Comparison of ENCODE assay signal across 8 cellular contexts in the genomic region with DNA sequence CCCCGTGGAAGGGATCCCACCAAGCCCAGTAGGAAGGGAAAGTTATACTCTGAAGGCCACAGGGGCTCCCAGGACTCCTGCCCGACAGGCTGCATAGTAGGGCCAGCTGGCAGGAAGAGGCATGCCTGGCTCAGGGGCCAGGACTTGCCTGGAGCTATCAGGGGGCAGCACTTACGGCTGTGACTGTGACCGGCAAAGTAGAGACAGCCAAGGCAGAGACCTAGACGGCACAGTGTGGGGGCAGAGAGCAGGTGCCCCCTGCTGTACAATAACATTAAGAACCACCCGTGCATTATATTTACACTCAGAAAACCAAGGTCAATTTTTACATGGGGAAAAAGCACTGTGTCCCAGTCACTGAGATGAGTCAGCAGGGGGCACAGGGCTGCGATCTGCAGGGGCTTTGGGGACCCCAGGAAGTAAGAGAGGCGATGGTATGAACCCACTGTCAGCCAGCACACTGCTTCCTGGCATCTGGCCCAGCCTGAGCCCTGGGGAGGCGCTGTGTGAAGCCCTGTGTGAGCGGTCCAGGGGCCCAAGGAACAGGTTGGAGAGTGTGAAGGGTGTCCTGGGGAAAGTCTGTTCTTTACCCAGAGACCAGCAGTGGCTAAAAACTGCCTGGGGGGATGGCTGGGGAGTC. TPM values are rescaled to one million over a fixed set of nuclear protein-coding genes. Genes with fewer than 3 reads are reported as not detected.
DNase-seq lines count a peak whose midpoint lies in the region; ATAC-seq and TF ChIP-seq lines count a peak whose summit lies in the region.

No MANE protein-coding gene starts in this region.

- peak overlapping the region in 10 of 11 experiments; percentile 4 to 76 (median 54); a peak in 18 of 22 replicates for H3K4me2 ChIP-seq in BLaER1 treated with 17β-estradiol and CSF1 and Interleukin-3, amounts not matched to agents 10 nM and 100 nM

- H4K20me1 ChIP-seq in BLaER1 treated with 17β-estradiol and CSF1 and Interleukin-3, amounts not matched to agents 10 nM and 100 nM: peaks cover 45 to 89% (median 67%) of the 10 kb centered on the region in 11 experiments; a peak in 20 of 22 replicates

- peak; percentile 37 for DNase-seq in activated CD8-positive, alpha-beta memory T cell treated with anti-CD3 and anti-CD28 coated beads, Interleukin-2, amount 50 U/mL, for 4 hours
- DNase-seq in right cardiac atrium (peak; percentile 37 to 73 (median 72)), endothelial cell (ENCODE audit: low spot score) (no peak), GM19238 (ENCODE audit: insufficient read length, low spot score) (no peak), cerebellum (ENCODE audit: low spot score) (no peak)

- H3K27ac ChIP-seq in BLaER1 treated with 17β-estradiol and CSF1 and Interleukin-3, amounts not matched to agents 10 nM and 100 nM: peak overlapping the region in 6 of 11 experiments; percentile 2 to 39 (median 26); a peak in 5 of 22 replicates
- no peak overlapping the region for H3K27ac ChIP-seq in right cardiac atrium (ENCODE audit: low read length)

- TF ChIP-seq CTCF in endothelial cell (IDR thresholded peaks at IDR 0.05; ENCODE audit: unreplicated experiment): no peak

- peaks cover 4% of the 10 kb centered on the region for H3K4me1 Mint-ChIP-seq in endothelial cell (ENCODE audit: unreplicated experiment)

- peaks cover 7% of the 10 kb centered on the region for H3K36me3 Mint-ChIP-seq in endothelial cell (ENCODE audit: low read depth, unreplicated experiment)

- no peak overlapping the region for H3K4me3 Mint-ChIP-seq in endothelial cell (ENCODE audit: unreplicated experiment)

- no peaks in the 10 kb centered on the region for H3K27me3 ChIP-seq in BLaER1 treated with 17β-estradiol and CSF1 and Interleukin-3, amounts not matched to agents 10 nM and 100 nM
- no peaks in the 10 kb centered on the region for H3K27me3 ChIP-seq in right cardiac atrium (ENCODE audit: control insufficient read depth, insufficient read depth)

- 28% methylated on average over 10 of the region's 10 CpGs for WGBS in right cardiac atrium

- no peak overlapping the region for H3K4me3 ChIP-seq in BLaER1 treated with 17β-estradiol and CSF1 and Interleukin-3, amounts not matched to agents 10 nM and 100 nM
- H3K4me3 ChIP-seq in right cardiac atrium (ENCODE audit: low read length): no peak overlapping the region

- peaks cover 0 to 8% (median 0%) of the 10 kb centered on the region in 11 experiments; a peak in 2 of 22 replicates for H3K36me3 ChIP-seq in BLaER1 treated with 17β-estradiol and CSF1 and Interleukin-3, amounts not matched to agents 10 nM and 100 nM

- ATAC-seq in right cardiac atrium (peak; percentile 40), GM18858 (IDR thresholded peaks at IDR 0.05; ENCODE audit: unreplicated experiment) (no peak)

- no peaks in the 10 kb centered on the region for H3K9me3 ChIP-seq in BLaER1 treated with 17β-estradiol and CSF1 and Interleukin-3, amounts not matched to agents 10 nM and 100 nM (replicated peaks in 1 of 11)
- H3K9me3 ChIP-seq in right cardiac atrium (ENCODE audit: control insufficient read depth, low read length): no peaks in the 10 kb centered on the region

- H3K27me3 Mint-ChIP-seq in endothelial cell (ENCODE audit: unreplicated experiment): peaks cover 2% of the 10 kb centered on the region

- H3K27ac Mint-ChIP-seq in endothelial cell (ENCODE audit: unreplicated experiment): no peak overlapping the region

- TF ChIP-seq POLR2A in GM19193 (IDR thresholded peaks at IDR 0.05; ENCODE audit: extremely low read depth, insufficient read depth, insufficient read length): peak; percentile 25

- peaks cover 3 to 75% (median 65%) of the 10 kb centered on the region in 10 experiments; a peak in 17 of 20 replicates for H3K4me1 ChIP-seq in BLaER1 treated with 17β-estradiol and CSF1 and Interleukin-3, amounts not matched to agents 10 nM and 100 nM
- H3K4me1 ChIP-seq in right cardiac atrium (ENCODE audit: control insufficient read depth, insufficient read depth, low read length): peaks cover 13% of the 10 kb centered on the region

- intact Hi-C loops in right cardiac atrium (cut with DNase I): loop anchor here in 2 of 4 donors (5.0 to 10.0 kb wide), 2 partner anchors 75 to 202 kb away; no protein-coding TSS in a partner anchor

- no peaks in the 10 kb centered on the region for H3K9me3 Mint-ChIP-seq in endothelial cell (ENCODE audit: unreplicated experiment)

- H3K9ac ChIP-seq in BLaER1 treated with 17β-estradiol and CSF1 and Interleukin-3, amounts not matched to agents 10 nM and 100 nM: peak overlapping the region in 9 of 11 experiments; percentile 8 to 61 (median 35); a peak in 14 of 22 replicates

RNA-seq across cellular contexts. Expression of a gene that starts 9.9 kb away (rescaled TPM):
- total RNA-seq in right cardiac atrium (10 to 100 TPM; 18.8 to 27.6 (median 20.3) TPM), endothelial cell (ENCODE audit: unreplicated experiment) (38.0 TPM), cerebellum (11.7 TPM)
- polyA plus RNA-seq in right cardiac atrium: 63.8 TPM

RNA-seq across cellular contexts. Expression of a gene that starts 56.8 kb away (rescaled TPM):
- total RNA-seq in right cardiac atrium (10 to 100 TPM; 32.5 to 46.9 (median 37.9) TPM), endothelial cell (ENCODE audit: unreplicated experiment) (50.0 TPM), cerebellum (38.0 TPM)
- 24.3 TPM for polyA plus RNA-seq in right cardiac atrium

Comparison
In these comparisons a context has a peak if more than half of its experiments do, and no peak if none do; other contexts are left out.
1. DNase-seq: peak in activated CD8-positive, alpha-beta memory T cell treated with anti-CD3 and anti-CD28 coated beads, Interleukin-2, amount 50 U/mL, for 4 hours (single experiment) and right cardiac atrium (3 of 3); none in endothelial cell (single experiment), GM19238 (single experiment) and cerebellum (single experiment).